28 cellular contexts compared by ENCODE assay signal in genomic region chr20:7496394-7497111, GRCh38.
A peak's percentile ranks its signal among the peaks of the same experiment; 100 is the strongest.
DNase-seq lines count a peak whose midpoint lies in the region; ATAC-seq, FAIRE-seq and TF ChIP-seq lines count a peak whose summit lies in the region.
"Had no signal": no experiment of that assay in that cellular context is flagged by ENCODE, and none has a peak within 500 bp of the region (broad histone marks: within the 10 kb centered on the region; RNA-seq: fewer than 3 reads in every experiment).

No MANE protein-coding gene starts in this region.

- no peak for TF ChIP-seq RAD21 in GM12878 (IDR thresholded peaks at IDR 0.05; ENCODE audit: insufficient read depth, low read depth, low read length)

- no peak overlapping the region for H3K27ac Mint-ChIP-seq in immature natural killer cell
- H3K27ac Mint-ChIP-seq: activated T-helper 1 cell treated with anti-CD3 and anti-CD28 coated beads, Interleukin-12 subunit alpha, Interleukin-12 subunit beta, Interleukin-2, Interleukin-4 antibody, amounts not matched to agents 30 ng/mL and 10 ng/mL and 1 ng/mL, durations not matched to agents 14 hours and 24 hours and 36 hours; CD4-positive, CD25-positive, alpha-beta regulatory T cell; IgD-negative memory B cell; natural killer cell had no signal

- in situ Hi-C loops in GM12878 (cut with MboI) (no loop called here), HAP-1 (cut with MboI; ENCODE audit: low sequenced_read_pairs) (no loop called here)

- H3K9me3 ChIP-seq in GM12878 (replicated peaks; ENCODE audit: control insufficient read depth, insufficient read depth, low read length) (no peaks in the 10 kb centered on the region; the same call in 2 of the 3 replicates), HAP-1 (no peaks in the 10 kb centered on the region)

- TF ChIP-seq POLR2A in GM12878 (IDR thresholded peaks at IDR 0.05; ENCODE audit: low read depth, low read length) = no peak

- intact Hi-C loops in left ventricle myocardium superior (cut with micrococcal nuclease) = no loop called here
- intact Hi-C loops in Right ventricle myocardium superior (cut with DNase I) = no loop called here
- intact Hi-C loops in GM12878 (cut with micrococcal nuclease; ENCODE audit: unreplicated experiment) = no loop called here

- no peak overlapping the region for H3K27ac ChIP-seq in GM12878 (ENCODE audit: control insufficient read depth, insufficient read depth)
- H3K27ac ChIP-seq: esophagus squamous epithelium, hepatocyte, vagina had no signal

- H3K27me3 ChIP-seq in GM12878 (replicated peaks in 1 of 2; ENCODE audit: control insufficient read depth in 2 of 2, insufficient read depth in 2 of 2, low read length in 1 of 2) = no peaks in the 10 kb centered on the region
- H3K27me3 ChIP-seq in HAP-1 (ENCODE audit: low read depth) = no peaks in the 10 kb centered on the region
- H3K27me3 ChIP-seq: esophagus squamous epithelium, hepatocyte, vagina had no signal

- H3K4me3 ChIP-seq in GM12878 = no peak overlapping the region
- no peak overlapping the region for H3K4me3 ChIP-seq in foreskin fibroblast (ENCODE audit: low read depth in 1 of 2, low read length in 2 of 2)
- H3K4me3 ChIP-seq in HAP-1 = no peak overlapping the region
- H3K4me3 ChIP-seq: esophagus squamous epithelium, hepatocyte, vagina had no signal

- no TSS peak for BruUV-seq in GM12878 (replicated peaks; lab: Mats Ljungman, UMichigan)

- H3K4me2 ChIP-seq in GM12878 (ENCODE audit: control insufficient read depth, insufficient read depth) = no peak overlapping the region
- H3K4me2 ChIP-seq: hepatocyte had no signal

- no peaks in the 10 kb centered on the region for H4K20me1 ChIP-seq in GM12878 (ENCODE audit: control insufficient read depth, insufficient read depth)

- DNase-seq in left ventricle myocardium superior (no peak), Right ventricle myocardium superior (no peak), GM12878 (ENCODE audit: low read depth, low spot score) (no peak), foreskin fibroblast (peak; percentile 28 to 54), stromal cell of bone marrow (ENCODE audit: low read depth) (peak; percentile 22), HAP-1 (ENCODE audit: low spot score in 2 of 2) (no peak), immature natural killer cell (no peak)
- DNase-seq: activated CD4-positive, alpha-beta T cell treated with anti-CD3 and anti-CD28 coated beads for 1 hour; CD4-positive, CD25-positive, alpha-beta regulatory T cell; central memory CD4-positive, alpha-beta T cell; effector CD4-positive, alpha-beta T cell; esophagus squamous epithelium; GF-D8; HCEC 1CT; islet precursor cell; mesendoderm; natural killer cell; NCI-H1694; NCI-H2227 treated with DMSO at 0.1 percent for 48 hours; posterior cingulate gyrus; small intestine; stimulated activated CD8-positive, alpha-beta memory T cell treated with anti-CD3 and anti-CD28 coated beads, Interleukin-4, amount 100 ng/mL, for 48 hours; substantia nigra had no signal

- POLR2A ChIA-PET in GM12878 (lab: Charles Lee) = no interaction called here

- no peaks in the 10 kb centered on the region for H3K79me2 ChIP-seq in GM12878 (ENCODE audit: control insufficient read depth, insufficient read depth, low read length)
- H3K79me2 ChIP-seq: hepatocyte had no signal

- no peaks in the 10 kb centered on the region for H3K4me1 ChIP-seq in GM12878 (ENCODE audit: control insufficient read depth, insufficient read depth, low read length)
- H3K4me1 ChIP-seq in HAP-1 = no peaks in the 10 kb centered on the region
- H3K4me1 ChIP-seq: esophagus squamous epithelium, vagina had no signal

- H3K36me3 ChIP-seq in GM12878 (ENCODE audit: control insufficient read depth in 2 of 2, insufficient read depth in 2 of 2, low read length in 1 of 2) (no peaks in the 10 kb centered on the region), HAP-1 (replicated peaks) (no peaks in the 10 kb centered on the region)
- H3K36me3 ChIP-seq: esophagus squamous epithelium, vagina had no signal

- no peak overlapping the region for H3K9ac ChIP-seq in GM12878 (ENCODE audit: control insufficient read depth, insufficient read depth, low read length)

- TF ChIP-seq EP300 in GM12878 (IDR thresholded peaks at IDR 0.05; ENCODE audit: borderline replicate concordance in 1 of 2, control insufficient read depth in 1 of 2, low read depth in 2 of 2, low read length in 2 of 2) = no peak

- no peak for FAIRE-seq in GM12878 (lab: Jason Lieb, UNC)
- FAIRE-seq: small intestine had no signal

- H3K27me3 Mint-ChIP-seq in immature natural killer cell (ENCODE audit: low read depth in 3 of 3) = peaks cover 0 to 2% (median 1%) of the 10 kb centered on the region in 3 donors
- H3K27me3 Mint-ChIP-seq: CD4-positive, CD25-positive, alpha-beta regulatory T cell; IgD-negative memory B cell had no signal

- no peaks in the 10 kb centered on the region for H3K4me1 Mint-ChIP-seq in immature natural killer cell
- H3K4me1 Mint-ChIP-seq: CD4-positive, CD25-positive, alpha-beta regulatory T cell; IgD-negative memory B cell; natural killer cell had no signal

- WGBS in GM12878 (ENCODE audit: insufficient coverage, insufficient replicate concordance, low lambda C conversion rate, missing lambda C conversion rate) = 22% methylated on average over 4 of the region's 4 CpGs

- RAD21 ChIA-PET in GM12878 (lab: Charles Lee; ENCODE audit: unreplicated experiment) = no interaction called here

- no peak overlapping the region for H3K4me3 Mint-ChIP-seq in immature natural killer cell
- H3K4me3 Mint-ChIP-seq: activated T-helper 1 cell treated with anti-CD3 and anti-CD28 coated beads, Interleukin-12 subunit alpha, Interleukin-12 subunit beta, Interleukin-2, Interleukin-4 antibody, amounts not matched to agents 30 ng/mL and 10 ng/mL and 1 ng/mL, durations not matched to agents 14 hours and 24 hours and 36 hours; CD4-positive, CD25-positive, alpha-beta regulatory T cell; IgD-negative memory B cell; natural killer cell had no signal

- CTCF ChIA-PET in GM12878 (lab: Yijun Ruan, JAX) = no interaction called here

- ATAC-seq in left ventricle myocardium superior (peak; percentile 41), Right ventricle myocardium superior (ENCODE audit: poor library complexity) (no peak), GM12878 (no peak), GM21526 (IDR thresholded peaks at IDR 0.05; ENCODE audit: low FRiP score, unreplicated experiment) (no peak)
- ATAC-seq: natural killer cell had no signal

- H2AFZ ChIP-seq in GM12878 (ENCODE audit: control insufficient read depth, low read depth, low read length) = no peak overlapping the region
- H2AFZ ChIP-seq: hepatocyte had no signal

- no peak for TF ChIP-seq CTCF in GM12878 (IDR thresholded peaks at IDR 0.05 in 2 of 3, conservative IDR thresholded peaks at IDR 0.05 in 1 of 3; ENCODE audit: control insufficient read depth in 2 of 3, extremely low read depth in 1 of 3, insufficient read depth in 1 of 3, low read depth in 3 of 3, low read length in 3 of 3)
- no peak for TF ChIP-seq CTCF in foreskin fibroblast (IDR thresholded peaks at IDR 0.05; ENCODE audit: low read depth, low read length)

- H3K36me3 Mint-ChIP-seq in immature natural killer cell = no peaks in the 10 kb centered on the region
- H3K36me3 Mint-ChIP-seq: CD4-positive, CD25-positive, alpha-beta regulatory T cell; IgD-negative memory B cell had no signal

- H3K9me3 Mint-ChIP-seq in immature natural killer cell = peaks cover 3 to 20% (median 11%) of the 10 kb centered on the region in 6 donors

- SMC1A ChIA-PET in GM12878 (lab: Charles Lee; ENCODE audit: uncharacterized antibody, unreplicated experiment) = no interaction called here

TF ChIP-seq in GM12878, 131 proteins besides CTCF, POLR2A, EP300 and RAD21:
- TF ChIP-seq JUNB (IDR thresholded peaks at IDR 0.05) (no peak), PML (IDR thresholded peaks at IDR 0.05; ENCODE audit: low read length) (no peak), ZNF274 (IDR thresholded peaks at IDR 0.05; ENCODE audit: insufficient read depth, insufficient read length) (no peak), SRF (IDR thresholded peaks at IDR 0.05; ENCODE audit: low read depth in 2 of 2, low read length in 2 of 2) (no peak), RUNX3 (IDR thresholded peaks at IDR 0.05; ENCODE audit: low read length) (peak; percentile 17; the same call in 1 of the 2 replicates), TCF3 (IDR thresholded peaks at IDR 0.05; ENCODE audit: borderline replicate concordance, insufficient read depth, low read depth, low read length) (no peak)
- TF ChIP-seq, protein P1, sequence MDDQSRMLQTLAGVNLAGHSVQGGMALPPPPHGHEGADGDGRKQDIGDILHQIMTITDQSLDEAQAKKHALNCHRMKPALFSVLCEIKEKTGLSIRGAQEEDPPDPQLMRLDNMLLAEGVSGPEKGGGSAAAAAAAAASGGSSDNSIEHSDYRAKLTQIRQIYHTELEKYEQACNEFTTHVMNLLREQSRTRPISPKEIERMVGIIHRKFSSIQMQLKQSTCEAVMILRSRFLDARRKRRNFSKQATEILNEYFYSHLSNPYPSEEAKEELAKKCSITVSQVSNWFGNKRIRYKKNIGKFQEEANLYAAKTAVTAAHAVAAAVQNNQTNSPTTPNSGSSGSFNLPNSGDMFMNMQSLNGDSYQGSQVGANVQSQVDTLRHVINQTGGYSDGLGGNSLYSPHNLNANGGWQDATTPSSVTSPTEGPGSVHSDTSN (IDR thresholded peaks at IDR 0.05; ENCODE audit: insufficient replicate concordance, low read depth, low read length) = no peak
- TF ChIP-seq, protein P2, sequence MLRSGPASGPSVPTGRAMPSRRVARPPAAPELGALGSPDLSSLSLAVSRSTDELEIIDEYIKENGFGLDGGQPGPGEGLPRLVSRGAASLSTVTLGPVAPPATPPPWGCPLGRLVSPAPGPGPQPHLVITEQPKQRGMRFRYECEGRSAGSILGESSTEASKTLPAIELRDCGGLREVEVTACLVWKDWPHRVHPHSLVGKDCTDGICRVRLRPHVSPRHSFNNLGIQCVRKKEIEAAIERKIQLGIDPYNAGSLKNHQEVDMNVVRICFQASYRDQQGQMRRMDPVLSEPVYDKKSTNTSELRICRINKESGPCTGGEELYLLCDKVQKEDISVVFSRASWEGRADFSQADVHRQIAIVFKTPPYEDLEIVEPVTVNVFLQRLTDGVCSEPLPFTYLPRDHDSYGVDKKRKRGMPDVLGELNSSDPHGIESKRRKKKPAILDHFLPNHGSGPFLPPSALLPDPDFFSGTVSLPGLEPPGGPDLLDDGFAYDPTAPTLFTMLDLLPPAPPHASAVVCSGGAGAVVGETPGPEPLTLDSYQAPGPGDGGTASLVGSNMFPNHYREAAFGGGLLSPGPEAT (IDR thresholded peaks at IDR 0.05; ENCODE audit: low read depth) = no peak

Comparison
In these comparisons a context has a peak if more than half of its experiments do, and no peak if none do; other contexts are left out.
1. DNase-seq: peak in foreskin fibroblast (2 of 2) and stromal cell of bone marrow (single experiment); none in left ventricle myocardium superior (single experiment), Right ventricle myocardium superior (single experiment), GM12878 (single experiment), HAP-1 (0 of 2) and immature natural killer cell (0 of 3).